Comparison of ENCODE assay signal across 23 cellular contexts in genomic region chr2:127648321-127648720, GRCh38. TPM values are rescaled to one million over a fixed set of nuclear protein-coding genes. Genes with fewer than 3 reads are reported as not detected.
DNase-seq lines count a peak whose midpoint lies in the region; ATAC-seq, FAIRE-seq and TF ChIP-seq lines count a peak whose summit lies in the region.
"Had no signal": no experiment of that assay in that cellular context is flagged by ENCODE, and none has a peak within 500 bp of the region (broad histone marks: within the 10 kb centered on the region; RNA-seq: fewer than 3 reads in every experiment).

No MANE protein-coding gene starts in this region.

- H3F3A ChIP-seq in PC-3 (ENCODE audit: low read length, unreplicated experiment) = no peaks in the 10 kb centered on the region

- H4K20me1 ChIP-seq in BLaER1 = no peaks in the 10 kb centered on the region
- no peaks in the 10 kb centered on the region for H4K20me1 ChIP-seq in PC-3 (ENCODE audit: low read length)

- ATAC-seq in PC-3 (no peak), GM18907 (IDR thresholded peaks at IDR 0.05; ENCODE audit: unreplicated experiment) (no peak), HG02981 (IDR thresholded peaks at IDR 0.05; ENCODE audit: unreplicated experiment) (no peak)
- ATAC-seq: HepG2 had no signal

- H3K9ac ChIP-seq in BLaER1 (peak overlapping the region; percentile 35; the same call in 1 of the 2 replicates), PC-3 (ENCODE audit: low read length) (no peak overlapping the region), kidney (ENCODE audit: low read length in 2 of 2) (no peak overlapping the region)

- H3K36me3 ChIP-seq in BLaER1 = no peaks in the 10 kb centered on the region
- H3K36me3 ChIP-seq in PC-3 (ENCODE audit: low read depth, low read length) = no peaks in the 10 kb centered on the region
- H3K36me3 ChIP-seq in kidney (ENCODE audit: control insufficient read depth in 1 of 2, insufficient read depth in 2 of 2, low read length in 2 of 2) = no peaks in the 10 kb centered on the region
- peaks cover 0 to 30% (median 0%) of the 10 kb centered on the region in 6 donors for H3K36me3 ChIP-seq in spleen

- FAIRE-seq in kidney (lab: Jason Lieb, UNC) = no peak
- FAIRE-seq: astrocyte, HepG2 had no signal

- H3K9me3 ChIP-seq in BLaER1 (no peaks in the 10 kb centered on the region), PC-3 (ENCODE audit: low read length) (no peaks in the 10 kb centered on the region), kidney (ENCODE audit: control insufficient read depth in 1 of 2, low read length in 2 of 2) (no peaks in the 10 kb centered on the region), spleen (no peaks in the 10 kb centered on the region)
- H3K9me3 ChIP-seq: suprapubic skin had no signal

- BruUV-seq in PC-3 (replicated peaks; lab: Mats Ljungman, UMichigan) = no TSS peak

- WGBS in spleen, 5 donors = 80 to 92% (median 89%) methylated on average over 4 to 6 of the region's 6 CpGs

- POLR2A ChIA-PET in PC-3 (lab: Charles Lee; ENCODE audit: unreplicated experiment) = no interaction called here

- intact Hi-C loops in PC-3 (cut with micrococcal nuclease) = loop anchor here (2.0 to 10.0 kb wide), 2 partner anchors 50 to 454 kb away; no protein-coding TSS in a partner anchor
- intact Hi-C loops in kidney (cut with DNase I) = no loop called here
- intact Hi-C loops in spleen (cut with DNase I; ENCODE audit: low total_unique reads) = loop anchor here (10.0 kb wide), 1 partner anchor 54 kb away; no protein-coding TSS in a partner anchor

- no peaks in the 10 kb centered on the region for H3K79me2 ChIP-seq in PC-3 (ENCODE audit: low read length)

- TF ChIP-seq CTCF in PC-3 (conservative IDR thresholded peaks at IDR 0.05; ENCODE audit: low read depth, low read length) (no peak), kidney (IDR thresholded peaks at IDR 0.05; ENCODE audit: borderline replicate concordance, extremely low read depth, insufficient read depth) (no peak), spleen (IDR thresholded peaks at IDR 0.05 in 8 of 11, conservative IDR thresholded peaks at IDR 0.05 in 3 of 11) (no peak)

- H3K4me1 ChIP-seq in BLaER1 (peaks cover 98% of the 10 kb centered on the region), PC-3 (ENCODE audit: insufficient read depth, low read length) (peaks cover 30% of the 10 kb centered on the region), kidney (ENCODE audit: control insufficient read depth in 1 of 2, insufficient read depth in 1 of 2, low read depth in 1 of 2, low read length in 2 of 2) (peaks cover 6 to 20% of the 10 kb centered on the region in 2 donors), spleen (peaks cover 26 to 84% (median 64%) of the 10 kb centered on the region in 6 donors)
- H3K4me1 ChIP-seq: foreskin keratinocyte had no signal

- CTCF ChIA-PET in PC-3 (lab: Charles Lee) = interaction anchor here (1.0 kb wide), 1 partner anchor 57 kb away, joined by 4 read pairs; no protein-coding TSS in a partner anchor

- no peak for TF ChIP-seq POLR2A in spleen (IDR thresholded peaks at IDR 0.05)

- H3K4me3 ChIP-seq in BLaER1 (no peak overlapping the region), PC-3 (ENCODE audit: low read length) (no peak overlapping the region), kidney (ENCODE audit: low read length in 2 of 2) (no peak overlapping the region), spleen (no peak overlapping the region)
- H3K4me3 ChIP-seq: suprapubic skin had no signal

- no peaks in the 10 kb centered on the region for H3K27me3 ChIP-seq in BLaER1
- H3K27me3 ChIP-seq in PC-3 (ENCODE audit: low read length) = no peaks in the 10 kb centered on the region
- H3K27me3 ChIP-seq in spleen (replicated peaks in 1 of 7) = no peaks in the 10 kb centered on the region
- H3K27me3 ChIP-seq: foreskin keratinocyte, suprapubic skin had no signal

- no peak overlapping the region for H2AFZ ChIP-seq in PC-3 (ENCODE audit: low read length)

- peak overlapping the region; percentile 99 for H3K4me2 ChIP-seq in BLaER1
- H3K4me2 ChIP-seq in PC-3 (ENCODE audit: low read length) = peak overlapping the region; percentile 23; the same call in 1 of the 2 replicates

- peak overlapping the region; percentile 78; the same call in 1 of the 2 replicates for H3K27ac ChIP-seq in BLaER1
- H3K27ac ChIP-seq in PC-3 (ENCODE audit: low read length) = no peak overlapping the region; the same call in 1 of the 2 replicates
- no peak overlapping the region for H3K27ac ChIP-seq in kidney (ENCODE audit: low read depth in 2 of 2, low read length in 2 of 2)
- H3K27ac ChIP-seq in spleen = peak overlapping the region in 5 of 8 donors; percentile 13 to 96 (median 63)
- H3K27ac ChIP-seq: foreskin keratinocyte, suprapubic skin had no signal

- DNase-seq in PC-3 (no peak), kidney (peak; percentile 53), spleen (peak; percentile 70), NCI-H345 treated with DMSO at 0.1 percent for 48 hours (lab: John Stamatoyannopoulos, UW; ENCODE audit: unreplicated experiment) (no peak), D341Med (ENCODE audit: low spot score) (no peak)
- DNase-seq: ACHN; activated CD4-positive, alpha-beta T cell treated with anti-CD3 and anti-CD28 coated beads, Interleukin-2, amount 50 U/mL, for 1 hour; activated CD8-positive, alpha-beta memory T cell treated with anti-CD3 and anti-CD28 coated beads, Interleukin-2, amount 50 U/mL, for 48 hours; activated gamma-delta T cell treated with Interleukin-2 at 50 U/mL for 16 hours; DMS79 treated with DMSO at 0.1 percent for 48 hours; foreskin keratinocyte; NCI-H226; NK-92 treated with Interleukin-12 subunit alpha and Interleukin-12 subunit beta, amount 100 ng/mL, for 24 hours; RPMI8226; stimulated activated CD4-positive, alpha-beta T cell treated with anti-CD3 and anti-CD28 coated beads, Interleukin-2, amount 100 ng/mL, for 24 hours had no signal

- no peaks in the 10 kb centered on the region for H3K9me2 ChIP-seq in PC-3 (replicated peaks; ENCODE audit: low read length)

RNA-seq across cellular contexts. Expression of gene GPR17, which starts 2.4 kb away (rescaled TPM):
- total RNA-seq in PC-3 (2014; rRNA removed) (0.92 and 1.0 TPM in 2 replicates), kidney (0.50 TPM), spleen (under 1 TPM in 3 of 7 donors, not detected in 4; 0.22 to 0.79 (median 0.23) TPM)
- polyA plus RNA-seq in kidney (ENCODE audit: insufficient read depth, low read depth, low replicate concordance) (0.39 TPM), spleen (1 to 10 TPM in 1 of 3 donors, under 1 TPM in 2; 0.09 to 1.9 (median 0.26) TPM)
- total RNA-seq: CD8-positive, alpha-beta memory T cell; foreskin keratinocyte; HepG2; MCF 10A had no signal
- polyA plus RNA-seq: CD8-positive, alpha-beta memory T cell; foreskin keratinocyte; HepG2 had no signal

RNA-seq across cellular contexts. Expression of gene LIMS2, which starts 27.0 kb away (rescaled TPM):
- total RNA-seq in PC-3 (2014; rRNA removed) = 4.6 and 5.0 TPM in 2 replicates
- total RNA-seq in kidney = 101 TPM
- polyA plus RNA-seq in kidney (ENCODE audit: insufficient read depth, low read depth, low replicate concordance) = 107 TPM
- 100 to 1,000 TPM in 3 of 7 donors, 10 to 100 TPM in 4; 62.5 to 190 (median 76.3) TPM for total RNA-seq in spleen
- 100 to 1,000 TPM in 2 of 3 donors, 10 to 100 TPM in 1; 76.1 to 437 (median 328) TPM for polyA plus RNA-seq in spleen
- total RNA-seq: MCF 10A had no signal

RNA-seq across cellular contexts. Expression of gene SFT2D3, which starts 53.0 kb away (rescaled TPM):
- total RNA-seq in PC-3 (2014; rRNA removed) = 4.2 and 5.4 TPM in 2 replicates
- 9.3 TPM for total RNA-seq in kidney
- polyA plus RNA-seq in kidney (ENCODE audit: insufficient read depth, low read depth, low replicate concordance) = 5.1 TPM
- 10 to 100 TPM in 3 of 7 donors, 1 to 10 TPM in 4; 3.7 to 13.2 (median 9.6) TPM for total RNA-seq in spleen
- polyA plus RNA-seq in spleen = 1 to 10 TPM; 8.3 to 9.0 (median 8.8) TPM

Comparison
In these comparisons a context has a peak if more than half of its experiments do, and no peak if none do; other contexts are left out.
1. H3K27ac ChIP-seq: peak in BLaER1 (single experiment) and spleen (5 of 8); none in PC-3 (single experiment) and kidney (0 of 2).
2. DNase-seq: peak in kidney (single experiment) and spleen (single experiment); none in PC-3 (single experiment), NCI-H345 treated with DMSO at 0.1 percent for 48 hours (single experiment) and D341Med (single experiment).
3. RNA of gene LIMS2, which starts 27.0 kb away (total RNA-seq): 101 TPM in kidney (single experiment) and 62.5 to 190 TPM in spleen; 4.6 to 5.0 TPM in PC-3; every median in the first group is over 10 times any median in the second.